ENCODE assay signal across 1 cellular context in the genomic region with DNA sequence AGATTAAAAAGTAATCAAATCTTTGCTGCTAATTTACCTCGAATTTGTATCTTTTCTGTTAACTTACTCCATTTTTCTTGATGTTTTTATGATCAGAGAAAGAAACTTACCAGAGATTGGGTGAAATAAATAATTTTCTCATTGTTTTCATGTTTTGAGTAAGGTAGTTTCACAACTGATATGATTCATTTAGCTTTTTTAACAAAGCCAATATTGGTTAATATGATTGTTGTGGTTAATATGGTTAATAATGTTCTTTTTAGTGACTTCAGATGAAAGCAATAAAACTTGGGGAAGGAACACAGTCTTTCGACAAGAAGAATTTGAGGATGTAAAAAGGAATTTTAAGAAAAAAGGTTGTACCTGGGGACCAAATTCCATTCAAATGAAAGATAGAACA.
A peak's percentile ranks its signal among the peaks of the same experiment; 100 is the strongest.
TF ChIP-seq lines count a peak whose summit lies in the region.

No MANE protein-coding gene starts in this region.

TF ChIP-seq in GM12878, 131 proteins besides CTCF, POLR2A, EP300 and RAD21 (continued from another document):
- TF ChIP-seq SRF (IDR thresholded peaks at IDR 0.05; ENCODE audit: low read depth in 2 of 2, low read length in 2 of 2) (no peak), JUNB (IDR thresholded peaks at IDR 0.05) (peak; percentile 99), ZSCAN29 (IDR thresholded peaks at IDR 0.05) (no peak), FOS (IDR thresholded peaks at IDR 0.05; ENCODE audit: borderline replicate concordance, extremely low read depth, insufficient read length) (no peak), SPI1 (IDR thresholded peaks at IDR 0.05; ENCODE audit: borderline replicate concordance, insufficient read depth, low read depth, low read length) (no peak), STAT3 (IDR thresholded peaks at IDR 0.05; ENCODE audit: low read depth, low read length) (no peak), PAX8 (IDR thresholded peaks at IDR 0.05) (no peak), HDAC6 (IDR thresholded peaks at IDR 0.05; ENCODE audit: unreplicated experiment) (no peak), SP1 (IDR thresholded peaks at IDR 0.05; ENCODE audit: low read depth, low read length) (no peak), FOXK2 (IDR thresholded peaks at IDR 0.05) (no peak), TCF12 (IDR thresholded peaks at IDR 0.05; ENCODE audit: low read depth, low read length) (no peak), WRNIP1 (IDR thresholded peaks at IDR 0.05; ENCODE audit: borderline replicate concordance, low read depth, low read length) (no peak), LARP7 (IDR thresholded peaks at IDR 0.05) (no peak), IKZF1 (conservative IDR thresholded peaks at IDR 0.05) (peak; percentile 34; the same call in 1 of the 2 replicates), ZNF384 (IDR thresholded peaks at IDR 0.05; ENCODE audit: borderline replicate concordance, low read depth, low read length) (no peak), ZNF592 (IDR thresholded peaks at IDR 0.05) (no peak)
- TF ChIP-seq, protein P1, sequence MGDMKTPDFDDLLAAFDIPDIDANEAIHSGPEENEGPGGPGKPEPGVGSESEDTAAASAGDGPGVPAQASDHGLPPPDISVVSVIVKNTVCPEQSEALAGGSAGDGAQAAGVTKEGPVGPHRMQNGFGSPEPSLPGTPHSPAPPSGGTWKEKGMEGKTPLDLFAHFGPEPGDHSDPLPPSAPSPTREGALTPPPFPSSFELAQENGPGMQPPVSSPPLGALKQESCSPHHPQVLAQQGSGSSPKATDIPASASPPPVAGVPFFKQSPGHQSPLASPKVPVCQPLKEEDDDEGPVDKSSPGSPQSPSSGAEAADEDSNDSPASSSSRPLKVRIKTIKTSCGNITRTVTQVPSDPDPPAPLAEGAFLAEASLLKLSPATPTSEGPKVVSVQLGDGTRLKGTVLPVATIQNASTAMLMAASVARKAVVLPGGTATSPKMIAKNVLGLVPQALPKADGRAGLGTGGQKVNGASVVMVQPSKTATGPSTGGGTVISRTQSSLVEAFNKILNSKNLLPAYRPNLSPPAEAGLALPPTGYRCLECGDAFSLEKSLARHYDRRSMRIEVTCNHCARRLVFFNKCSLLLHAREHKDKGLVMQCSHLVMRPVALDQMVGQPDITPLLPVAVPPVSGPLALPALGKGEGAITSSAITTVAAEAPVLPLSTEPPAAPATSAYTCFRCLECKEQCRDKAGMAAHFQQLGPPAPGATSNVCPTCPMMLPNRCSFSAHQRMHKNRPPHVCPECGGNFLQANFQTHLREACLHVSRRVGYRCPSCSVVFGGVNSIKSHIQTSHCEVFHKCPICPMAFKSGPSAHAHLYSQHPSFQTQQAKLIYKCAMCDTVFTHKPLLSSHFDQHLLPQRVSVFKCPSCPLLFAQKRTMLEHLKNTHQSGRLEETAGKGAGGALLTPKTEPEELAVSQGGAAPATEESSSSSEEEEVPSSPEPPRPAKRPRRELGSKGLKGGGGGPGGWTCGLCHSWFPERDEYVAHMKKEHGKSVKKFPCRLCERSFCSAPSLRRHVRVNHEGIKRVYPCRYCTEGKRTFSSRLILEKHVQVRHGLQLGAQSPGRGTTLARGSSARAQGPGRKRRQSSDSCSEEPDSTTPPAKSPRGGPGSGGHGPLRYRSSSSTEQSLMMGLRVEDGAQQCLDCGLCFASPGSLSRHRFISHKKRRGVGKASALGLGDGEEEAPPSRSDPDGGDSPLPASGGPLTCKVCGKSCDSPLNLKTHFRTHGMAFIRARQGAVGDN (IDR thresholded peaks at IDR 0.05) = no peak
TF ChIP-seq in GM12878: peak in this region for 24.
